ENCODE assay signal across 11 cellular contexts in the genomic region with DNA sequence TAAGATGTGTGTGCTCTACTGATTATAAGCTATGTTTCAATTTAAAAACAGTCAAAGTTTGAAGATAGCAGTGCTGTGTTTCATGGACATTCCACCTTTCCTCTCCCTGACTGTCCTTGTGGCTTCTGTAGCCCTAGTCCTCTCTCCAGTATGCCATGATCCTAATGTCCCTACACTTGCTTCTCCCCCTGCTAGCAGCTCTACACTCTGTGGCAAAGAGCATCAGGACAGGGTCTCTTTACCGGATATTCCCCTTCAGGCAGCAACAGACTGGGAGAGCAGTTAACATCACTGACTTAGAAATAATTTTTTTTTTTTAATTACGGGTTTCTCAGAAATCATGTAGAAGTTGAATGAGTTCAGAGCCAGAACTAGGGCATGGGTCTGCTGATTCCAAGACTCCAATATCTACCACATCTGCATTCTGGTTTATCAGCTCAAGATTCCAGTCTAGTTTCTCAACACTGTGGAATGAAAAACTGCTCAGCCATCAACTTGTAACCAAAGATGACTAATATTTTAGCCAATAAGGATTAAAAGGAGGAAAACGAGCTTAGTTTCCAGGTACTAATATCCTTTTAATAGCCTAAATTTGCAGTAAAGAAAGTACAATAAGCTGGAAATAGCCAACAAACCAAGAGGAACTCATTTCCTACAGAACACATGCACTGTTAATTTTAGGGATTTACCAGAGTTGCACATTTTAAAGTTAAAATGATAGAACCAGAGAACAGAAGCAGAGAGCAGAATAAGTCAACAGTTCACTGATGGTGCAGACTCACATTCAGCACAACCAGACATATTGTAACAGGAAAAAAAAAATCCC. TPM values are rescaled to one million over a fixed set of nuclear protein-coding genes. Genes with fewer than 3 reads are reported as not detected.
DNase-seq lines count a peak whose midpoint lies in the region; ATAC-seq lines count a peak whose summit lies in the region.
"Had no signal": no experiment of that assay in that cellular context is flagged by ENCODE, and none has a peak within 500 bp of the region (broad histone marks: within the 10 kb centered on the region; RNA-seq: fewer than 3 reads in every experiment).

No MANE protein-coding gene starts in this region.

- H3K36me3 Mint-ChIP-seq in activated T-helper 17 cell treated with anti-CD3 and anti-CD28 coated beads, Interleukin-2, amount 50 U/mL, for 72 hours (ENCODE audit: low read depth), result peaks cover 7% of the 10 kb centered on the region
- H3K36me3 Mint-ChIP-seq in activated naive CD4-positive, alpha-beta T cell treated with anti-CD3 and anti-CD28 coated beads, Interleukin-2, amount 50 U/mL, for 72 hours, result peaks cover 0 to 9% of the 10 kb centered on the region in 2 donors
- peaks cover 4% of the 10 kb centered on the region for H3K36me3 Mint-ChIP-seq in activated CD4-positive, alpha-beta memory T cell treated with anti-CD3 and anti-CD28 coated beads, Interleukin-2, amount 10 ng/mL, durations not matched to agents 7 days and 5 days (ENCODE audit: low read depth)

- intact Hi-C loops in left ventricle myocardium superior (cut with micrococcal nuclease) (no loop called here), Right ventricle myocardium superior (cut with DNase I) (no loop called here)

- CTCF ChIA-PET in activated CD4-positive, alpha-beta memory T cell treated with anti-CD3 and anti-CD28 coated beads, Interleukin-2, amount 10 ng/mL, durations not matched to agents 7 days and 5 days (lab: Charles Lee), result no interaction called here

- no peaks in the 10 kb centered on the region for H3K9me3 Mint-ChIP-seq in activated T-helper 17 cell treated with anti-CD3 and anti-CD28 coated beads, Interleukin-2, amount 50 U/mL, for 72 hours
- no peaks in the 10 kb centered on the region for H3K9me3 Mint-ChIP-seq in activated naive CD4-positive, alpha-beta T cell treated with anti-CD3 and anti-CD28 coated beads, Interleukin-2, amount 50 U/mL, for 72 hours
- no peaks in the 10 kb centered on the region for H3K9me3 Mint-ChIP-seq in activated CD4-positive, alpha-beta memory T cell treated with anti-CD3 and anti-CD28 coated beads, Interleukin-2, amount 10 ng/mL, durations not matched to agents 7 days and 5 days

- peak; percentile 25 for ATAC-seq in left ventricle myocardium superior
- no peak for ATAC-seq in Right ventricle myocardium superior (ENCODE audit: poor library complexity)
- ATAC-seq in activated T-helper 17 cell treated with anti-CD3 and anti-CD28 coated beads, Interleukin-2, amount 50 U/mL, for 72 hours (replicated peaks), result no peak
- ATAC-seq in activated naive CD4-positive, alpha-beta T cell treated with anti-CD3 and anti-CD28 coated beads, Interleukin-2, amount 50 U/mL, for 72 hours, result no peak

- DNase-seq in left ventricle myocardium superior (no peak), Right ventricle myocardium superior (no peak), iris pigment epithelial cell (ENCODE audit: low read depth) (peak; percentile 93), iPS-NIHi7 (ENCODE audit: extremely low spot score) (no peak), NCI-H1694 (lab: John Stamatoyannopoulos, UW) (no peak)
- no peak for DNase-seq in activated naive CD4-positive, alpha-beta T cell treated with anti-CD3 and anti-CD28 coated beads, Interleukin-2, amount 50 U/mL, for 72 hours (ENCODE audit: low spot score in 2 of 2)
- no peak for DNase-seq in activated CD4-positive, alpha-beta memory T cell treated with anti-CD3 and anti-CD28 coated beads, Interleukin-2, amount 10 ng/mL, durations not matched to agents 7 days and 5 days
- DNase-seq: activated gamma-delta T cell; stimulated activated CD4-positive, alpha-beta T cell treated with anti-CD3 and anti-CD28 coated beads, Interleukin-2, amount 100 ng/mL, for 48 hours; upper lobe of left lung had no signal

- peak overlapping the region; percentile 68 for H3K27ac Mint-ChIP-seq in activated T-helper 17 cell treated with anti-CD3 and anti-CD28 coated beads, Interleukin-2, amount 50 U/mL, for 72 hours
- peak overlapping the region in 1 of 2 donors; percentile 57 for H3K27ac Mint-ChIP-seq in activated naive CD4-positive, alpha-beta T cell treated with anti-CD3 and anti-CD28 coated beads, Interleukin-2, amount 50 U/mL, for 72 hours
- H3K27ac Mint-ChIP-seq in activated CD4-positive, alpha-beta memory T cell treated with anti-CD3 and anti-CD28 coated beads, Interleukin-2, amount 10 ng/mL, durations not matched to agents 7 days and 5 days, result no peak overlapping the region

- POLR2A ChIA-PET in activated CD4-positive, alpha-beta memory T cell treated with anti-CD3 and anti-CD28 coated beads, Interleukin-2, amount 10 ng/mL, durations not matched to agents 7 days and 5 days (lab: Charles Lee), result no interaction called here

- H3K4me3 Mint-ChIP-seq in activated T-helper 17 cell treated with anti-CD3 and anti-CD28 coated beads, Interleukin-2, amount 50 U/mL, for 72 hours, result no peak overlapping the region
- H3K4me3 Mint-ChIP-seq in activated CD4-positive, alpha-beta memory T cell treated with anti-CD3 and anti-CD28 coated beads, Interleukin-2, amount 10 ng/mL, durations not matched to agents 7 days and 5 days, result no peak overlapping the region

- H3K4me1 Mint-ChIP-seq in activated T-helper 17 cell treated with anti-CD3 and anti-CD28 coated beads, Interleukin-2, amount 50 U/mL, for 72 hours, result peaks cover 62% of the 10 kb centered on the region
- peaks cover 13% of the 10 kb centered on the region for H3K4me1 Mint-ChIP-seq in activated CD4-positive, alpha-beta memory T cell treated with anti-CD3 and anti-CD28 coated beads, Interleukin-2, amount 10 ng/mL, durations not matched to agents 7 days and 5 days

- no peaks in the 10 kb centered on the region for H3K27me3 Mint-ChIP-seq in activated T-helper 17 cell treated with anti-CD3 and anti-CD28 coated beads, Interleukin-2, amount 50 U/mL, for 72 hours
- H3K27me3 Mint-ChIP-seq in activated CD4-positive, alpha-beta memory T cell treated with anti-CD3 and anti-CD28 coated beads, Interleukin-2, amount 10 ng/mL, durations not matched to agents 7 days and 5 days, result no peaks in the 10 kb centered on the region

RNA-seq across cellular contexts. Expression of gene TMEM131, which starts 45.2 kb away (rescaled TPM):
- total RNA-seq in left ventricle myocardium superior, result 29.0 TPM
- total RNA-seq in Right ventricle myocardium superior, result 26.7 TPM
- total RNA-seq in activated T-helper 17 cell treated with anti-CD3 and anti-CD28 coated beads, Interleukin-2, amount 50 U/mL, for 72 hours, result 10 to 100 TPM; 32.0 to 36.4 TPM
- total RNA-seq in activated naive CD4-positive, alpha-beta T cell treated with anti-CD3 and anti-CD28 coated beads, Interleukin-2, amount 50 U/mL, for 72 hours, result 10 to 100 TPM; 29.0 to 31.7 TPM
- 10 to 100 TPM; 31.3 to 31.9 TPM for total RNA-seq in activated CD4-positive, alpha-beta memory T cell treated with anti-CD3 and anti-CD28 coated beads, Interleukin-2, amount 10 ng/mL, durations not matched to agents 7 days and 5 days
